In the genomic region with DNA sequence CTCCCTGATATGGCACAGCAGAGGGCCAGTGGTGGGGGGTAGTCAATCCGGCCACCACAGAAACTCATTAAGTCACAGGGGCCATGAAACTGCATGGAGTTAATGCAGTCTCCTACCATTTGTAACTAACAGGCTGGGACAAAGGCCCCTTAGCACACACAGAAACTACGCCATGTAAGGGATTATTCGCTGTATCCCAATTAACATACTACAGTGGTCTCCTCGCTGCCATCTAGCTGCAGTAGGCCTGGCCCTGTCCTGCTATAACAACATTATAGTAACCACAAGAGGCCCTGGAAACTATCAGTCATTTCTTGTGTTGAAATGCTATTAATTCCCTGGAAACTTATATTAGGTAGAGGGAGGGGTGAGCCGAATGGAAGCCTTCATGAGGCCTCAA, we compare ENCODE assay signal across 20 cellular contexts.
A peak's percentile ranks its signal among the peaks of the same experiment; 100 is the strongest.
DNase-seq lines count a peak whose midpoint lies in the region; ATAC-seq and TF ChIP-seq lines count a peak whose summit lies in the region.
"Had no signal": no experiment of that assay in that cellular context is flagged by ENCODE, and none has a peak within 500 bp of the region (broad histone marks: within the 10 kb centered on the region; RNA-seq: fewer than 3 reads in every experiment).

No MANE protein-coding gene starts in this region.

- peak overlapping the region; percentile 5 for H2AFZ ChIP-seq in neuronal stem cell (ENCODE audit: low read length)

- no CpG with 5 or more reads among the region's 5 CpGs for WGBS in neuronal stem cell (ENCODE audit: extremely low coverage in 2 of 2, insufficient read length in 2 of 2, insufficient replicate concordance in 1 of 2), 2 donors
- 93 to 100% methylated on average over 5 of the region's 5 CpGs for WGBS in upper lobe of left lung, 2 donors

- CTCF ChIA-PET in HEK293T (lab: Yijun Ruan, JAX) = interaction anchor here (0.6 kb wide), 1 partner anchor 138 kb away, joined by 4 read pairs; no protein-coding TSS in a partner anchor

- TF ChIP-seq POLR2A in upper lobe of left lung (IDR thresholded peaks at IDR 0.05) = no peak

- H4K91ac ChIP-seq in neuronal stem cell (ENCODE audit: low read depth, low read length, poor library complexity) = no peak overlapping the region

- H3K9ac ChIP-seq in neuronal stem cell (ENCODE audit: low read depth, low read length, poor library complexity) = no peak overlapping the region

- peaks cover 8 to 11% of the 10 kb centered on the region in 2 donors for H3K4me1 ChIP-seq in neuronal stem cell (ENCODE audit: control insufficient read depth in 2 of 2, insufficient read depth in 1 of 2, low read depth in 1 of 2, low read length in 2 of 2)
- H3K4me1 ChIP-seq in upper lobe of left lung = no peaks in the 10 kb centered on the region

- H3K27me3 ChIP-seq in neuronal stem cell (ENCODE audit: control insufficient read depth in 3 of 3, insufficient read depth in 3 of 3, low read depth in 1 of 3, low read length in 3 of 3) (no peaks in the 10 kb centered on the region), upper lobe of left lung (no peaks in the 10 kb centered on the region)
- H3K27me3 ChIP-seq: esophagus muscularis mucosa, transverse colon had no signal

- H3K4me2 ChIP-seq in neuronal stem cell (ENCODE audit: insufficient read depth, low read length, poor library complexity, severe bottlenecking) = no peak overlapping the region
- H3K4me2 ChIP-seq: PC-9 had no signal

- TF ChIP-seq CTCF in VCaP (conservative IDR thresholded peaks at IDR 0.05) (0 out of 2 replicates have a peak, but pooled peaks have one; percentile 8), fibroblast of villous mesenchyme (IDR thresholded peaks at IDR 0.05; ENCODE audit: insufficient read depth, low read depth, low read length) (no peak), upper lobe of left lung (IDR thresholded peaks at IDR 0.05) (no peak)

- H2BK5ac ChIP-seq in neuronal stem cell (ENCODE audit: low read length) = no peak overlapping the region

- no peak overlapping the region for H3K14ac ChIP-seq in neuronal stem cell (ENCODE audit: low read length)

- no peak overlapping the region for H3K23ac ChIP-seq in neuronal stem cell (ENCODE audit: low read depth, low read length, poor library complexity)

- H2BK15ac ChIP-seq in neuronal stem cell (ENCODE audit: low read length) = no peak overlapping the region

- no peak overlapping the region for H3K27ac ChIP-seq in VCaP
- H3K27ac ChIP-seq in neuronal stem cell (replicated peaks; ENCODE audit: low read length) = no peak overlapping the region
- no peak overlapping the region for H3K27ac ChIP-seq in upper lobe of left lung
- H3K27ac ChIP-seq: PC-9, transverse colon had no signal

- POLR2A ChIA-PET in HEK293T (lab: Yijun Ruan, JAX) = no interaction called here

- no peak for ATAC-seq in upper lobe of left lung (ENCODE audit: low FRiP score in 2 of 2)
- ATAC-seq: activated CD4-positive, CD25-positive, alpha-beta regulatory T cell treated with anti-CD3 and anti-CD28 coated beads, Interleukin-2, amount 50 U/mL, for 24 hours; naive thymus-derived CD4-positive, alpha-beta T cell had no signal

- DNase-seq in HEK293T (ENCODE audit: extremely low spot score) (peak; percentile 12), fibroblast of villous mesenchyme (ENCODE audit: low read depth) (peak; percentile 17), neuronal stem cell (ENCODE audit: low spot score) (no peak), SKM-1 treated with dmso at 0.1 percent for 144 hours (lab: John Stamatoyannopoulos, UW; ENCODE audit: unreplicated experiment) (no peak), amniotic stem cell (lab: John Stamatoyannopoulos, UW) (no peak), upper lobe of left lung (no peak), NCI-H82 (lab: John Stamatoyannopoulos, UW) (no peak)
- DNase-seq: CD8-positive, alpha-beta memory T cell; DND-41; effector CD4-positive, alpha-beta T cell; head of caudate nucleus; islet precursor cell; naive thymus-derived CD4-positive, alpha-beta T cell; NCI-H1417 treated with DMSO at 0.1 percent for 48 hours; NCI-H748 treated with DMSO at 0.1 percent for 48 hours; transverse colon had no signal

- no peaks in the 10 kb centered on the region for H3K9me3 ChIP-seq in neuronal stem cell (replicated peaks in 1 of 2; ENCODE audit: control insufficient read depth in 2 of 2, insufficient read depth in 1 of 2, low read depth in 1 of 2, low read length in 2 of 2)
- H3K9me3 ChIP-seq in upper lobe of left lung = no peaks in the 10 kb centered on the region
- H3K9me3 ChIP-seq: esophagus muscularis mucosa, transverse colon had no signal

- no peaks in the 10 kb centered on the region for H3K79me1 ChIP-seq in neuronal stem cell (ENCODE audit: low read depth, low read length)

- no peak for TF ChIP-seq EP300 in upper lobe of left lung (IDR thresholded peaks at IDR 0.05)

- no peak overlapping the region for H4K8ac ChIP-seq in neuronal stem cell (ENCODE audit: low read depth, low read length)

- H3K18ac ChIP-seq in neuronal stem cell (ENCODE audit: low read length) = no peak overlapping the region

- H3K36me3 ChIP-seq in neuronal stem cell (replicated peaks in 1 of 2; ENCODE audit: control insufficient read depth in 2 of 2, insufficient read depth in 2 of 2, low read length in 2 of 2) = no peaks in the 10 kb centered on the region
- H3K36me3 ChIP-seq in upper lobe of left lung = no peaks in the 10 kb centered on the region
- H3K36me3 ChIP-seq: esophagus muscularis mucosa, transverse colon had no signal

- H2BK120ac ChIP-seq in neuronal stem cell (ENCODE audit: low read depth, low read length) = no peak overlapping the region

- H2BK12ac ChIP-seq in neuronal stem cell (ENCODE audit: low read length) = no peak overlapping the region

- H2AK5ac ChIP-seq in neuronal stem cell (ENCODE audit: low read depth, low read length) = no peak overlapping the region

- H3K4ac ChIP-seq in neuronal stem cell (ENCODE audit: low read length) = no peak overlapping the region

- H3K4me3 ChIP-seq in fibroblast of villous mesenchyme (ENCODE audit: low read depth, low read length) (no peak overlapping the region), neuronal stem cell (ENCODE audit: low read length in 2 of 2) (no peak overlapping the region), upper lobe of left lung (no peak overlapping the region)
- H3K4me3 ChIP-seq: esophagus muscularis mucosa, PC-9, transverse colon had no signal

TF ChIP-seq in HEK293T, 16 proteins besides CTCF, POLR2A, EP300 and RAD21:
- no peak for TF ChIP-seq FOXA1 (IDR thresholded peaks at IDR 0.05)
- no peak for TF ChIP-seq HDGF (IDR thresholded peaks at IDR 0.05; ENCODE audit: borderline replicate concordance)
- no peak for TF ChIP-seq SP1 (IDR thresholded peaks at IDR 0.05)
- TF ChIP-seq, protein P1, sequence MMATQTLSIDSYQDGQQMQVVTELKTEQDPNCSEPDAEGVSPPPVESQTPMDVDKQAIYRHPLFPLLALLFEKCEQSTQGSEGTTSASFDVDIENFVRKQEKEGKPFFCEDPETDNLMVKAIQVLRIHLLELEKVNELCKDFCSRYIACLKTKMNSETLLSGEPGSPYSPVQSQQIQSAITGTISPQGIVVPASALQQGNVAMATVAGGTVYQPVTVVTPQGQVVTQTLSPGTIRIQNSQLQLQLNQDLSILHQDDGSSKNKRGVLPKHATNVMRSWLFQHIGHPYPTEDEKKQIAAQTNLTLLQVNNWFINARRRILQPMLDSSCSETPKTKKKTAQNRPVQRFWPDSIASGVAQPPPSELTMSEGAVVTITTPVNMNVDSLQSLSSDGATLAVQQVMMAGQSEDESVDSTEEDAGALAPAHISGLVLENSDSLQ (IDR thresholded peaks at IDR 0.05) = no peak
- TF ChIP-seq FOXK2 (IDR thresholded peaks at IDR 0.05) = no peak
- no peak for TF ChIP-seq TARDBP (IDR thresholded peaks at IDR 0.05)
- TF ChIP-seq FOXM1 (IDR thresholded peaks at IDR 0.05; ENCODE audit: borderline replicate concordance) = no peak
- TF ChIP-seq ARNT (IDR thresholded peaks at IDR 0.05) = no peak
- TF ChIP-seq SUZ12 (IDR thresholded peaks at IDR 0.05) = no peak
- TF ChIP-seq ZNF384 (IDR thresholded peaks at IDR 0.05) = no peak
- no peak for TF ChIP-seq NFRKB (IDR thresholded peaks at IDR 0.05)
- no peak for TF ChIP-seq L3MBTL2 (conservative IDR thresholded peaks at IDR 0.05)
- no peak for TF ChIP-seq ELF4 (IDR thresholded peaks at IDR 0.05)
- no peak for TF ChIP-seq CTBP1 (IDR thresholded peaks at IDR 0.05; ENCODE audit: borderline replicate concordance)
- TF ChIP-seq BHLHE40 (IDR thresholded peaks at IDR 0.05; ENCODE audit: borderline replicate concordance) = no peak
- no peak for TF ChIP-seq LEF1 (IDR thresholded peaks at IDR 0.05; ENCODE audit: borderline replicate concordance)

Comparison
In these comparisons a context has a peak if more than half of its experiments do, and no peak if none do; other contexts are left out.
1. DNase-seq: peak in HEK293T (single experiment) and fibroblast of villous mesenchyme (single experiment); none in neuronal stem cell (single experiment), SKM-1 treated with dmso at 0.1 percent for 144 hours (single experiment), amniotic stem cell (single experiment), upper lobe of left lung (0 of 2) and NCI-H82 (single experiment).